ENCODE assay signal across 15 cellular contexts in genomic region chr15:63385911-63386531, GRCh38. TPM values are rescaled to one million over a fixed set of nuclear protein-coding genes. Genes with fewer than 3 reads are reported as not detected.
DNase-seq lines count a peak whose midpoint lies in the region; ATAC-seq and TF ChIP-seq lines count a peak whose summit lies in the region.
"Had no signal": no experiment of that assay in that cellular context is flagged by ENCODE, and none has a peak within 500 bp of the region (broad histone marks: within the 10 kb centered on the region; RNA-seq: fewer than 3 reads in every experiment).

No MANE protein-coding gene starts in this region.

- TF ChIP-seq POLR2A in breast epithelium (IDR thresholded peaks at IDR 0.05): no peak

- BruUV-seq in MCF 10A (replicated peaks; lab: Mats Ljungman, UMichigan): no TSS peak

- intact Hi-C loops in MCF 10A (cut with micrococcal nuclease) (no loop called here), breast epithelium (cut with DNase I; ENCODE audit: low total_unique reads) (no loop called here), mucosa of descending colon (cut with DNase I, micrococcal nuclease) (no loop called here)

- no peaks in the 10 kb centered on the region for H3K36me3 ChIP-seq in breast epithelium
- no peaks in the 10 kb centered on the region for H3K36me3 ChIP-seq in RWPE2 (ENCODE audit: low read depth)
- no peaks in the 10 kb centered on the region for H3K36me3 ChIP-seq in mucosa of descending colon (ENCODE audit: low read depth)
- H3K36me3 ChIP-seq: BLaER1 had no signal

- no peak overlapping the region for H3K27ac Mint-ChIP-seq in MCF 10A (ENCODE audit: low read depth, unreplicated experiment)
- H3K27ac Mint-ChIP-seq: IgD-negative memory B cell had no signal

- H3K27me3 ChIP-seq in breast epithelium (no peaks in the 10 kb centered on the region), RWPE2 (ENCODE audit: insufficient read depth, poor library complexity, severe bottlenecking) (no peaks in the 10 kb centered on the region)

- DNase-seq in MCF 10A (ENCODE audit: unreplicated experiment) (peak; percentile 89), breast epithelium (ENCODE audit: low spot score in 2 of 2) (no peak), RWPE2 (ENCODE audit: low spot score) (peak; percentile 92), epithelial cell of esophagus (ENCODE audit: low read depth) (peak; percentile 98), mucosa of descending colon (no peak), NCI-H1436 (lab: John Stamatoyannopoulos, UW) (no peak), T-helper 2 cell (no peak)
- DNase-seq: 8988T, AML-193, DMS 273 treated with DMSO at 0.1 percent for 48 hours, DMS79 treated with DMSO at 0.1 percent for 48 hours, EL had no signal

- H3K4me1 ChIP-seq in breast epithelium (no peaks in the 10 kb centered on the region), RWPE2 (ENCODE audit: insufficient read depth, poor library complexity, severe bottlenecking) (peaks cover 28% of the 10 kb centered on the region), mucosa of descending colon (ENCODE audit: low read depth) (peaks cover under 1% of the 10 kb centered on the region)

- H3K9me3 Mint-ChIP-seq in MCF 10A (ENCODE audit: unreplicated experiment): no peaks in the 10 kb centered on the region

- no peaks in the 10 kb centered on the region for H3K27me3 Mint-ChIP-seq in MCF 10A (ENCODE audit: insufficient read depth, unreplicated experiment)

- H3K4me1 Mint-ChIP-seq in MCF 10A (ENCODE audit: insufficient read depth, unreplicated experiment): peaks cover 9% of the 10 kb centered on the region

- no peak overlapping the region for H3K27ac ChIP-seq in breast epithelium
- peak overlapping the region; percentile 59 for H3K27ac ChIP-seq in RWPE2 (ENCODE audit: poor library complexity, severe bottlenecking)
- H3K27ac ChIP-seq: BLaER1 had no signal

- POLR2A ChIA-PET in MCF 10A (lab: Yijun Ruan, JAX): interaction anchor here (0.6 to 2.0 kb wide), 8 partner anchors 12 to 202 kb away, joined by 3 to 5 read pairs (median 4); no protein-coding TSS in a partner anchor

- CTCF ChIA-PET in MCF 10A (lab: Yijun Ruan, JAX): interaction anchor here (0.7 to 1.1 kb wide), 4 partner anchors 17 to 258 kb away, joined by 3 read pairs; no protein-coding TSS in a partner anchor

- no peak overlapping the region for H3K4me3 Mint-ChIP-seq in MCF 10A (ENCODE audit: unreplicated experiment)
- H3K4me3 Mint-ChIP-seq: IgD-negative memory B cell had no signal

- no peak overlapping the region for H3K4me3 ChIP-seq in breast epithelium
- H3K4me3 ChIP-seq in RWPE2 (ENCODE audit: severe bottlenecking): no peak overlapping the region
- no peak overlapping the region for H3K4me3 ChIP-seq in epithelial cell of esophagus (ENCODE audit: low read length)
- no peak overlapping the region for H3K4me3 ChIP-seq in mucosa of descending colon
- H3K4me3 ChIP-seq: BLaER1 had no signal

- H3K9me3 ChIP-seq in breast epithelium: no peaks in the 10 kb centered on the region
- H3K9me3 ChIP-seq in RWPE2 (ENCODE audit: severe bottlenecking): peaks cover 1% of the 10 kb centered on the region
- H3K9me3 ChIP-seq in mucosa of descending colon: no peaks in the 10 kb centered on the region

- peak; percentile 66 for ATAC-seq in RWPE2 (ENCODE audit: low read depth)
- ATAC-seq in mucosa of descending colon: peak; percentile 3
- ATAC-seq in GM21737 (IDR thresholded peaks at IDR 0.05; ENCODE audit: unreplicated experiment): no peak

- no peaks in the 10 kb centered on the region for H3K36me3 Mint-ChIP-seq in MCF 10A (ENCODE audit: insufficient read depth, unreplicated experiment)

- TF ChIP-seq CTCF in MCF 10A (IDR thresholded peaks at IDR 0.05; ENCODE audit: unreplicated experiment) (no peak), breast epithelium (IDR thresholded peaks at IDR 0.05) (no peak), RWPE2 (IDR thresholded peaks at IDR 0.05; ENCODE audit: poor library complexity, severe bottlenecking) (no peak), epithelial cell of esophagus (IDR thresholded peaks at IDR 0.05; ENCODE audit: insufficient read depth, low read depth, low read length, missing control alignments) (no peak), mucosa of descending colon (IDR thresholded peaks at IDR 0.05) (no peak)

RNA-seq across cellular contexts. Expression of gene CA12, which starts 4.4 kb away (rescaled TPM):
- total RNA-seq in MCF 10A (2022): 19.6 and 20.3 TPM in 2 replicates
- 10 to 100 TPM; 11.7 to 64.5 (median 61.9) TPM for total RNA-seq in breast epithelium
- 100 to 1,000 TPM; 141 to 645 (median 213) TPM for total RNA-seq in mucosa of descending colon

Comparison
In these comparisons a context has a peak if more than half of its experiments do, and no peak if none do; other contexts are left out.
1. DNase-seq: peak in MCF 10A (single experiment), RWPE2 (single experiment) and epithelial cell of esophagus (single experiment); none in breast epithelium (0 of 2), mucosa of descending colon (0 of 3), NCI-H1436 (single experiment) and T-helper 2 cell (0 of 5).